ENCODE assay signal across 24 cellular contexts in the genomic region with DNA sequence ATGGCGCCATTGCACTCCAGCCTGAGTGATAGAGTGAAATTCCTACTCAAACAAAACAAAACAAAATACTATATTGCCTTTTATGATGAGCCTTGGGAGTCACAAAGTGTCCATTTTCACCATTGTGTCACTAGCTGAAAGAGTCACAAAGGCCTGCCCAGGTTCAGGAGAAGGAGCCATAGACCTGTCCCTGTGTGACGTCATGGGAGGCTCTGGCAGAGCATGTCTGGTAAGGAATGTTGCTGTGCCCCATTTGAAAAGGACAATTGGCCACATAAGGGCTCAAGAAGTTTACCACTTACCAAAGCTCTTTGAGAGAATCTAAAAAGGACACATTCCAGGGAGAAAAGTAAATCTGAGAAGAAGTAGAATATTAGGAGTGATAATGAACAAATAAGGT.
"Had no signal": no experiment of that assay in that cellular context is flagged by ENCODE, and none has a peak within 500 bp of the region (broad histone marks: within the 10 kb centered on the region; RNA-seq: fewer than 3 reads in every experiment).

No MANE protein-coding gene starts in this region.

- H3K4me3 ChIP-seq: stomach, suprapubic skin, testis, thoracic aorta, tibial artery, tibial nerve, transverse colon, upper lobe of left lung, upper lobe of right lung, uterus, vagina had no signal

- DNase-seq: stimulated activated CD4-positive, alpha-beta T cell treated with anti-CD3 and anti-CD28 coated beads, Interleukin-2, amount 100 ng/mL, for 48 hours; stimulated activated CD4-positive, alpha-beta T cell treated with anti-CD3 and anti-CD28 coated beads, Interleukin-4, amount 100 ng/mL, for 1 hour; stimulated activated CD4-positive, alpha-beta T cell treated with anti-CD3 and anti-CD28 coated beads, Interleukin-4, amount 100 ng/mL, for 24 hours; stimulated activated CD4-positive, alpha-beta T cell treated with anti-CD3 and anti-CD28 coated beads, Interleukin-4, amount 100 ng/mL, for 4 hours; stimulated activated CD8-positive, alpha-beta memory T cell treated with anti-CD3 and anti-CD28 coated beads, Interleukin-4, amount 100 ng/mL, for 48 hours; stimulated activated naive B cell treated with anti-CD40 and anti-IgM and Interleukin-4, amounts not matched to agents 10 μg/mL and 1 μg/mL and 100 μg/mL, for 72 hours; stimulated activated naive CD4-positive, alpha-beta T cell treated with Interleukin-2 at 50 U/mL for 16 hours; stimulated activated naive CD8-positive, alpha-beta T cell treated with anti-CD3 and anti-CD28 coated beads, Interleukin-15, amount 100 ng/mL, for 72 hours; stimulated activated naive CD8-positive, alpha-beta T cell treated with anti-CD3 and anti-CD28 coated beads, Interleukin-15, Interleukin-2, amounts not matched to agents 100 U/mL and 50 U/mL, for 24 hours; stomach; substantia nigra; testis; tibial artery; transverse colon; trophoblast cell; upper lobe of left lung; upper lobe of right lung; uterus had no signal

- H3K4me1 ChIP-seq: stomach, suprapubic skin, testis, tibial artery, tibial nerve, transverse colon, upper lobe of left lung, upper lobe of right lung, uterus, vagina had no signal

- H3K27ac ChIP-seq: stomach, suprapubic skin, testis, thoracic aorta, tibial artery, tibial nerve, transverse colon, upper lobe of left lung, upper lobe of right lung, uterus, vagina had no signal

- H3K27me3 ChIP-seq: stomach, suprapubic skin, testis, tibial artery, tibial nerve, transverse colon, upper lobe of left lung, upper lobe of right lung, uterus, vagina had no signal

- H3K9me3 ChIP-seq: stomach, suprapubic skin, testis, thoracic aorta, tibial artery, tibial nerve, transverse colon, upper lobe of left lung, upper lobe of right lung, uterus, vagina had no signal

- H3K36me3 ChIP-seq: stomach, suprapubic skin, thoracic aorta, tibial artery, tibial nerve, transverse colon, upper lobe of left lung, upper lobe of right lung, uterus, vagina had no signal

- ATAC-seq: stimulated activated effector memory CD8-positive, alpha-beta T cell treated with anti-CD3 and anti-CD28 coated beads, Interleukin-12 subunit alpha, Interleukin-12 subunit beta, amount 100 ng/mL, for 72 hours; stimulated activated memory B cell treated with anti-CD40 and anti-IgM and Interleukin-4, amounts not matched to agents 10 μg/mL and 1 μg/mL and 100 μg/mL, for 72 hours; stimulated activated naive B cell treated with anti-CD40 and anti-IgM and Interleukin-4, amounts not matched to agents 10 μg/mL and 1 μg/mL and 100 μg/mL, for 72 hours; stimulated activated naive CD8-positive, alpha-beta T cell treated with anti-CD3 and anti-CD28 coated beads, Interleukin-15, amount 100 ng/mL, for 72 hours; stimulated activated naive CD8-positive, alpha-beta T cell treated with anti-CD3 and anti-CD28 coated beads, Interleukin-15, Interleukin-2, amounts not matched to agents 100 U/mL and 50 U/mL, for 24 hours; upper lobe of right lung had no signal
